Comparison of ENCODE assay signal across 1 cellular context in genomic region chr12:25623816-25624215, GRCh38.
TF ChIP-seq lines count a peak whose summit lies in the region.

No MANE protein-coding gene starts in this region.

TF ChIP-seq in SK-N-SH, 30 proteins besides CTCF, POLR2A, EP300 and RAD21 (continued from another document):
- TF ChIP-seq, protein P1, sequence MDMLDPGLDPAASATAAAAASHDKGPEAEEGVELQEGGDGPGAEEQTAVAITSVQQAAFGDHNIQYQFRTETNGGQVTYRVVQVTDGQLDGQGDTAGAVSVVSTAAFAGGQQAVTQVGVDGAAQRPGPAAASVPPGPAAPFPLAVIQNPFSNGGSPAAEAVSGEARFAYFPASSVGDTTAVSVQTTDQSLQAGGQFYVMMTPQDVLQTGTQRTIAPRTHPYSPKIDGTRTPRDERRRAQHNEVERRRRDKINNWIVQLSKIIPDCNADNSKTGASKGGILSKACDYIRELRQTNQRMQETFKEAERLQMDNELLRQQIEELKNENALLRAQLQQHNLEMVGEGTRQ (IDR thresholded peaks at IDR 0.05; ENCODE audit: borderline replicate concordance, low read depth, low read length), result no peak
- no peak for TF ChIP-seq YY1 (IDR thresholded peaks at IDR 0.05; ENCODE audit: low read depth)
- no peak for TF ChIP-seq MEF2A (IDR thresholded peaks at IDR 0.05; ENCODE audit: borderline replicate concordance, low read depth)
- TF ChIP-seq POLR2AphosphoS5 (IDR thresholded peaks at IDR 0.05; ENCODE audit: low read depth, low read length), result no peak
TF ChIP-seq in SK-N-SH: peak in this region for 0.
